8 cellular contexts compared by ENCODE assay signal in genomic region chr5:132295505-132296411, GRCh38. TPM values are rescaled to one million over a fixed set of nuclear protein-coding genes. Genes with fewer than 3 reads are reported as not detected.
DNase-seq lines count a peak whose midpoint lies in the region; ATAC-seq lines count a peak whose summit lies in the region.

No MANE protein-coding gene starts in this region.

- H3K4me1 ChIP-seq in SJCRH30 = peaks cover 2% of the 10 kb centered on the region; the same call in 1 of the 2 replicates
- peaks cover 11% of the 10 kb centered on the region for H3K4me1 ChIP-seq in rectal smooth muscle tissue (ENCODE audit: control insufficient read depth, insufficient read depth, low read length)

- no peaks in the 10 kb centered on the region for H3K9me3 ChIP-seq in SJCRH30 (replicated peaks)

- H3K9ac ChIP-seq in rectal smooth muscle tissue (ENCODE audit: low read length) = no peak overlapping the region

- ATAC-seq in GM19035 (IDR thresholded peaks at IDR 0.05; ENCODE audit: unreplicated experiment) (no peak), HG02642 (IDR thresholded peaks at IDR 0.05; ENCODE audit: poor library complexity, unreplicated experiment) (no peak)

- H3K27me3 ChIP-seq in SJCRH30 (no peaks in the 10 kb centered on the region), rectal smooth muscle tissue (ENCODE audit: control insufficient read depth, insufficient read depth, low read length) (no peaks in the 10 kb centered on the region)

- H3K36me3 ChIP-seq in SJCRH30 (no peaks in the 10 kb centered on the region), rectal smooth muscle tissue (ENCODE audit: control insufficient read depth, insufficient read depth, low read length) (no peaks in the 10 kb centered on the region)

- DNase-seq in EL (peak; percentile 15), SJCRH30 (no peak), epithelial cell of prostate (ENCODE audit: low read depth, low spot score) (no peak), SKM-1 treated with dmso at 0.1 percent for 144 hours (lab: John Stamatoyannopoulos, UW; ENCODE audit: unreplicated experiment) (no peak), HPDE6-E6E7 (ENCODE audit: extremely low spot score) (no peak)

- H3K27ac ChIP-seq in SJCRH30 (no peak overlapping the region; the same call in 1 of the 2 replicates), epithelial cell of prostate (peak overlapping the region; percentile 79), rectal smooth muscle tissue (ENCODE audit: low read depth, low read length) (no peak overlapping the region)

- H3K4me3 ChIP-seq in SJCRH30 (peak overlapping the region; percentile 70), rectal smooth muscle tissue (ENCODE audit: low read length) (peak overlapping the region; percentile 83)

RNA-seq across cellular contexts. Expression of gene SLC22A4, which starts 1.6 kb away (rescaled TPM):
- total RNA-seq in SJCRH30 (2014; rRNA removed; shearing (Covaris generic)) = 0.28 and 1.1 TPM in 2 replicates

RNA-seq across cellular contexts. Expression of gene PDLIM4, which starts 38.3 kb away (rescaled TPM):
- total RNA-seq in SJCRH30 (2014; rRNA removed; shearing (Covaris generic)) = 65.4 and 66.3 TPM in 2 replicates
